ENCODE assay signal across 9 cellular contexts in genomic region chr2:171706152-171706803, GRCh38. TPM values are rescaled to one million over a fixed set of nuclear protein-coding genes. Genes with fewer than 3 reads are reported as not detected.
DNase-seq lines count a peak whose midpoint lies in the region; ATAC-seq and TF ChIP-seq lines count a peak whose summit lies in the region.
"Had no signal": no experiment of that assay in that cellular context is flagged by ENCODE, and none has a peak within 500 bp of the region (broad histone marks: within the 10 kb centered on the region; RNA-seq: fewer than 3 reads in every experiment).

No MANE protein-coding gene starts in this region.

- no peaks in the 10 kb centered on the region for H3K27me3 Mint-ChIP-seq in osteocyte (ENCODE audit: unreplicated experiment)
- H3K27me3 Mint-ChIP-seq: activated T-helper 17 cell treated with anti-CD3 and anti-CD28 coated beads, Interleukin-2, amount 50 U/mL, for 72 hours had no signal

- peak; percentile 36 for DNase-seq in NCI-H2196 (lab: John Stamatoyannopoulos, UW; ENCODE audit: unreplicated experiment)
- no peak for DNase-seq in NCI-H2196 treated with DMSO at 0.1 percent for 48 hours (lab: John Stamatoyannopoulos, UW; ENCODE audit: unreplicated experiment)
- peak; percentile 21 for DNase-seq in NCI-H1048 (lab: John Stamatoyannopoulos, UW)
- DNase-seq in cerebellar cortex (ENCODE audit: low spot score), result peak; percentile 34
- DNase-seq in osteocyte (ENCODE audit: extremely low spot score, unreplicated experiment), result no peak
- no peak for DNase-seq in NCI-H2107 treated with DMSO at 0.1 percent for 48 hours (lab: John Stamatoyannopoulos, UW; ENCODE audit: unreplicated experiment)
- DNase-seq in LoVo (ENCODE audit: low spot score), result no peak

- H3K36me3 Mint-ChIP-seq in osteocyte (ENCODE audit: unreplicated experiment), result peaks cover 24% of the 10 kb centered on the region

- H3K4me3 Mint-ChIP-seq in osteocyte (ENCODE audit: unreplicated experiment), result no peak overlapping the region
- H3K4me3 Mint-ChIP-seq: activated T-helper 17 cell treated with anti-CD3 and anti-CD28 coated beads, Interleukin-2, amount 50 U/mL, for 72 hours had no signal

- peaks cover 30% of the 10 kb centered on the region for H3K4me1 Mint-ChIP-seq in osteocyte (ENCODE audit: unreplicated experiment)

- H3K9me3 Mint-ChIP-seq in osteocyte (ENCODE audit: unreplicated experiment), result no peaks in the 10 kb centered on the region
- H3K9me3 Mint-ChIP-seq: activated T-helper 17 cell treated with anti-CD3 and anti-CD28 coated beads, Interleukin-2, amount 50 U/mL, for 72 hours had no signal

- TF ChIP-seq CTCF in osteocyte (IDR thresholded peaks at IDR 0.05), result peak; percentile 65

- ATAC-seq in HG02763 (IDR thresholded peaks at IDR 0.05; ENCODE audit: unreplicated experiment), result no peak
- ATAC-seq: activated T-helper 17 cell treated with anti-CD3 and anti-CD28 coated beads, Interleukin-2, amount 50 U/mL, for 72 hours had no signal

- H3K27ac Mint-ChIP-seq in osteocyte (ENCODE audit: unreplicated experiment), result no peak overlapping the region
- H3K27ac Mint-ChIP-seq: activated T-helper 17 cell treated with anti-CD3 and anti-CD28 coated beads, Interleukin-2, amount 50 U/mL, for 72 hours had no signal

RNA-seq across cellular contexts. Expression of gene DYNC1I2, which starts 19.0 kb away (rescaled TPM):
- total RNA-seq in osteocyte, result 118 and 127 TPM in 2 replicates

Comparison
In these comparisons a context has a peak if more than half of its experiments do, and no peak if none do; other contexts are left out.
1. DNase-seq: peak in NCI-H2196 (single experiment), NCI-H1048 (single experiment) and cerebellar cortex (single experiment); none in NCI-H2196 treated with DMSO at 0.1 percent for 48 hours (single experiment), osteocyte (single experiment), NCI-H2107 treated with DMSO at 0.1 percent for 48 hours (single experiment) and LoVo (single experiment).